10 cellular contexts compared by ENCODE assay signal in genomic region chr17:10477701-10478100, GRCh38. TPM values are rescaled to one million over a fixed set of nuclear protein-coding genes. Genes with fewer than 3 reads are reported as not detected.
"Had no signal": no experiment of that assay in that cellular context is flagged by ENCODE, and none has a peak within 500 bp of the region (broad histone marks: within the 10 kb centered on the region; RNA-seq: fewer than 3 reads in every experiment).

No MANE protein-coding gene starts in this region.

- H3K4me3 ChIP-seq: GM23338 had no signal

- FAIRE-seq: H1, H54, HepG2, HTR-8/SVneo had no signal

- H3K4me2 ChIP-seq: GM23338 had no signal

- DNase-seq: H9, HCEC 1CT, HFFc6, KG1 had no signal

- ATAC-seq: GM23338, HepG2 had no signal

RNA-seq across cellular contexts. Expression of gene MYH4, which starts 8.3 kb away (rescaled TPM):
- polyA plus RNA-seq: GM23338, H1, IgD-negative memory B cell had no signal

RNA-seq across cellular contexts. Expression of gene MYH1, which starts 40.6 kb away (rescaled TPM):
- polyA plus RNA-seq: GM23338, H1, IgD-negative memory B cell had no signal

RNA-seq across cellular contexts. Expression of gene MYH8, which starts 56.0 kb away (rescaled TPM):
- polyA plus RNA-seq: GM23338, H1, HepG2, IgD-negative memory B cell had no signal
